ENCODE assay signal across 21 cellular contexts in genomic region chr6:46967950-46968349, GRCh38. TPM values are rescaled to one million over a fixed set of nuclear protein-coding genes. Genes with fewer than 3 reads are reported as not detected.
DNase-seq lines count a peak whose midpoint lies in the region; ATAC-seq and TF ChIP-seq lines count a peak whose summit lies in the region.
"Had no signal": no experiment of that assay in that cellular context is flagged by ENCODE, and none has a peak within 500 bp of the region (broad histone marks: within the 10 kb centered on the region; RNA-seq: fewer than 3 reads in every experiment).

No MANE protein-coding gene starts in this region.

- peak overlapping the region; percentile 26 for H3K27ac ChIP-seq in mammary epithelial cell (ENCODE audit: insufficient read depth, low read depth, low read length)
- no peak overlapping the region for H3K27ac ChIP-seq in breast epithelium
- H3K27ac ChIP-seq: 22Rv1, A549, BLaER1 had no signal

- H3K27ac Mint-ChIP-seq in effector memory CD8-positive, alpha-beta T cell: no peak overlapping the region
- no peak overlapping the region for H3K27ac Mint-ChIP-seq in activated naive CD4-positive, alpha-beta T cell treated with anti-CD3 and anti-CD28 coated beads, Interleukin-2, amount 50 U/mL, for 72 hours
- H3K27ac Mint-ChIP-seq: CD14-positive monocyte; CD4-positive, alpha-beta memory T cell; HFFc6 had no signal

- intact Hi-C loops in mammary epithelial cell (cut with micrococcal nuclease): no loop called here
- intact Hi-C loops in breast epithelium (cut with DNase I; ENCODE audit: low total_unique reads): no loop called here
- intact Hi-C loops in left ventricle myocardium superior (cut with micrococcal nuclease): no loop called here

- peaks cover 6% of the 10 kb centered on the region in 2 donors for H3K27me3 Mint-ChIP-seq in effector memory CD8-positive, alpha-beta T cell
- H3K27me3 Mint-ChIP-seq: CD4-positive, alpha-beta memory T cell had no signal

- CTCF ChIA-PET in mammary epithelial cell (lab: Charles Lee; ENCODE audit: low non-redundant PET): no interaction called here

- no peaks in the 10 kb centered on the region for H3K36me3 Mint-ChIP-seq in effector memory CD8-positive, alpha-beta T cell (ENCODE audit: insufficient read depth)
- H3K36me3 Mint-ChIP-seq in activated naive CD4-positive, alpha-beta T cell treated with anti-CD3 and anti-CD28 coated beads, Interleukin-2, amount 50 U/mL, for 72 hours: no peaks in the 10 kb centered on the region
- H3K36me3 Mint-ChIP-seq: CD14-positive monocyte; CD4-positive, alpha-beta memory T cell had no signal

- in situ Hi-C loops in mammary epithelial cell (cut with MboI; ENCODE audit: low sequenced_read_pairs in 2 of 2): no loop called here

- DNase-seq in mammary epithelial cell: peak; percentile 35
- DNase-seq in breast epithelium (ENCODE audit: low spot score in 2 of 2): no peak
- DNase-seq in epithelial cell of esophagus (ENCODE audit: low read depth): peak; percentile 19
- DNase-seq in kidney glomerular epithelial cell (lab: John Stamatoyannopoulos, UW): peak; percentile 45
- no peak for DNase-seq in left ventricle myocardium superior
- no peak for DNase-seq in effector memory CD8-positive, alpha-beta T cell
- DNase-seq in activated naive CD4-positive, alpha-beta T cell treated with anti-CD3 and anti-CD28 coated beads, Interleukin-2, amount 50 U/mL, for 72 hours (ENCODE audit: low spot score in 2 of 2): no peak
- DNase-seq: CD4-positive, alpha-beta memory T cell; DMS153; DMS79; GF-D8; GOT3; H7; HFFc6 had no signal

- no peak overlapping the region for H3K4me3 Mint-ChIP-seq in effector memory CD8-positive, alpha-beta T cell
- H3K4me3 Mint-ChIP-seq: CD14-positive monocyte; CD4-positive, alpha-beta memory T cell; HFFc6 had no signal

- dilution Hi-C loops in mammary epithelial cell (cut with HindIII; ENCODE audit: low sequenced_read_pairs): no loop called here

- no TSS peak for BruUV-seq in mammary epithelial cell (replicated peaks; lab: Mats Ljungman, UMichigan)

- ATAC-seq in left ventricle myocardium superior (no peak), HG03457 (IDR thresholded peaks at IDR 0.05; ENCODE audit: unreplicated experiment) (no peak)
- ATAC-seq in effector memory CD8-positive, alpha-beta T cell (replicated peaks): no peak
- no peak for ATAC-seq in activated naive CD4-positive, alpha-beta T cell treated with anti-CD3 and anti-CD28 coated beads, Interleukin-2, amount 50 U/mL, for 72 hours
- ATAC-seq: A549, HCT116, HepG2 had no signal

- TF ChIP-seq CTCF in mammary epithelial cell (conservative IDR thresholded peaks at IDR 0.05 in 1 of 2, IDR thresholded peaks at IDR 0.05 in 1 of 2; ENCODE audit: extremely low read depth in 1 of 2, insufficient read depth in 1 of 2, low read depth in 1 of 2, low read length in 2 of 2) (no peak), breast epithelium (IDR thresholded peaks at IDR 0.05) (no peak), epithelial cell of esophagus (IDR thresholded peaks at IDR 0.05; ENCODE audit: insufficient read depth, low read depth, low read length, missing control alignments) (no peak)

- H3K9me3 Mint-ChIP-seq in effector memory CD8-positive, alpha-beta T cell: no peaks in the 10 kb centered on the region
- H3K9me3 Mint-ChIP-seq in activated naive CD4-positive, alpha-beta T cell treated with anti-CD3 and anti-CD28 coated beads, Interleukin-2, amount 50 U/mL, for 72 hours: no peaks in the 10 kb centered on the region
- H3K9me3 Mint-ChIP-seq: CD14-positive monocyte; CD4-positive, alpha-beta memory T cell; HFFc6 had no signal

- H3K4me3 ChIP-seq in mammary epithelial cell (replicated peaks in 1 of 3; ENCODE audit: insufficient read depth in 1 of 3, low read depth in 2 of 3, low read length in 3 of 3): no peak overlapping the region
- H3K4me3 ChIP-seq in breast epithelium: no peak overlapping the region
- H3K4me3 ChIP-seq in epithelial cell of esophagus (ENCODE audit: low read length): no peak overlapping the region
- H3K4me3 ChIP-seq: A549, BLaER1 had no signal

- peak overlapping the region; percentile 27 for H3K4me2 ChIP-seq in mammary epithelial cell (ENCODE audit: insufficient read depth, low read depth, low read length)
- H3K4me2 ChIP-seq: A549, BLaER1 had no signal

- H3K9me3 ChIP-seq in mammary epithelial cell (replicated peaks; ENCODE audit: insufficient read depth, low read length): no peaks in the 10 kb centered on the region
- H3K9me3 ChIP-seq in breast epithelium: no peaks in the 10 kb centered on the region
- H3K9me3 ChIP-seq: A549, BLaER1 had no signal

- H2AFZ ChIP-seq in mammary epithelial cell (ENCODE audit: low read depth, low read length): no peak overlapping the region

- no peaks in the 10 kb centered on the region for H3K79me2 ChIP-seq in mammary epithelial cell (ENCODE audit: insufficient read depth, low read length)

- no peaks in the 10 kb centered on the region for H3K27me3 ChIP-seq in mammary epithelial cell (ENCODE audit: insufficient read depth, low read length)
- no peaks in the 10 kb centered on the region for H3K27me3 ChIP-seq in breast epithelium
- H3K27me3 ChIP-seq: BLaER1 had no signal

- TF ChIP-seq POLR2A in breast epithelium (IDR thresholded peaks at IDR 0.05): no peak

- no peaks in the 10 kb centered on the region for H3K4me1 Mint-ChIP-seq in effector memory CD8-positive, alpha-beta T cell (ENCODE audit: low read depth in 2 of 2)
- H3K4me1 Mint-ChIP-seq: CD4-positive, alpha-beta memory T cell had no signal

- H4K20me1 ChIP-seq in mammary epithelial cell (ENCODE audit: insufficient read depth, low read length): no peaks in the 10 kb centered on the region
- H4K20me1 ChIP-seq: BLaER1 had no signal

- H3K4me1 ChIP-seq in mammary epithelial cell (ENCODE audit: insufficient read depth, low read length) (peaks cover 39% of the 10 kb centered on the region), breast epithelium (no peaks in the 10 kb centered on the region)
- H3K4me1 ChIP-seq: A549, BLaER1 had no signal

- H3K36me3 ChIP-seq in mammary epithelial cell (ENCODE audit: insufficient read depth, low read length) (no peaks in the 10 kb centered on the region), breast epithelium (no peaks in the 10 kb centered on the region)
- H3K36me3 ChIP-seq: BLaER1 had no signal

- H3K9ac ChIP-seq in mammary epithelial cell (ENCODE audit: insufficient read depth, low read length): no peak overlapping the region
- H3K9ac ChIP-seq: BLaER1 had no signal

RNA-seq across cellular contexts. Expression of gene ADGRF5, which starts 46.2 kb away (rescaled TPM):
- total RNA-seq in mammary epithelial cell: 1 to 10 TPM in 1 of 2 donors, under 1 TPM in 1; 0.09 to 1.5 TPM
- 0.01 TPM for polyA plus RNA-seq in mammary epithelial cell
- not detected for polyA minus RNA-seq in mammary epithelial cell
- 10 to 100 TPM; 22.5 to 43.4 (median 41.6) TPM for total RNA-seq in breast epithelium
- 45.9 TPM for total RNA-seq in left ventricle myocardium superior
- not detected for total RNA-seq in activated naive CD4-positive, alpha-beta T cell treated with anti-CD3 and anti-CD28 coated beads, Interleukin-2, amount 50 U/mL, for 72 hours
- total RNA-seq: CD4-positive, alpha-beta memory T cell; HepG2 had no signal
- polyA plus RNA-seq: A549; CD14-positive monocyte; CD4-positive, alpha-beta memory T cell; HepG2 had no signal

Comparison
In these comparisons a context has a peak if more than half of its experiments do, and no peak if none do; other contexts are left out.
1. DNase-seq: peak in mammary epithelial cell (single experiment), epithelial cell of esophagus (single experiment) and kidney glomerular epithelial cell (single experiment); none in breast epithelium (0 of 2), left ventricle myocardium superior (single experiment), effector memory CD8-positive, alpha-beta T cell (0 of 3) and activated naive CD4-positive, alpha-beta T cell treated with anti-CD3 and anti-CD28 coated beads, Interleukin-2, amount 50 U/mL, for 72 hours (0 of 2).
2. RNA of gene ADGRF5, which starts 46.2 kb away (total RNA-seq): 45.9 TPM in left ventricle myocardium superior (single experiment) and 22.5 to 43.4 TPM in breast epithelium; 0.09 to 1.5 TPM in mammary epithelial cell and not detected in activated naive CD4-positive, alpha-beta T cell treated with anti-CD3 and anti-CD28 coated beads, Interleukin-2, amount 50 U/mL, for 72 hours; every median in the first group is over 4 times any median in the second.